Comparison of ENCODE assay signal across 14 cellular contexts in the genomic region with DNA sequence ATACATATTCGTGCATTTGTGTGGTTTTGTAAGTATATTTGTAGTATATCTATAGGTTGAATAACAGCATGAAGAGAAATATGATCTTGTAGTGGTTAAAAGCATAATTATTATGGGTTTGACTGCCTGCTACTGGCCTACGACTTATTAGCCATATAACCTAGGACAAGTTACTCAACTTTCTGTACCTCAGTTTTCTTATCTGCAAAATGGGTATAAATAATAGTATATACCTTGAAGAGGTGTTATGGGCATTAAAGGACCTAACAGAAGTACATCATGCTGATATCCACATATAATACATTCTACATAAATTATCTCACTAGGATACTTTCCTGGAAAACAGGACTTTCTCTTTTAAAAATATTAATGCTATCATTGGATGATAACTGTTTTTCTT.
"Had no signal": no experiment of that assay in that cellular context is flagged by ENCODE, and none has a peak within 500 bp of the region (broad histone marks: within the 10 kb centered on the region; RNA-seq: fewer than 3 reads in every experiment).

No MANE protein-coding gene starts in this region.

- ATAC-seq: naive thymus-derived CD8-positive, alpha-beta T cell; pancreas; sciatic nerve; stimulated activated memory B cell treated with anti-CD40 and anti-IgM and Interleukin-4, amounts not matched to agents 10 μg/mL and 1 μg/mL and 100 μg/mL, for 72 hours; WTC11 had no signal

- H3K27me3 ChIP-seq: esophagus squamous epithelium, pancreas, spleen, testis had no signal

- H3K27ac ChIP-seq: pancreas, spleen, testis had no signal

- H3K36me3 Mint-ChIP-seq: naive thymus-derived CD8-positive, alpha-beta T cell; stimulated activated memory B cell treated with anti-CD40 and anti-IgM and Interleukin-4, amounts not matched to agents 10 μg/mL and 1 μg/mL and 100 μg/mL, for 72 hours; type B pancreatic cell; WTC11 had no signal

- FAIRE-seq: pancreas had no signal

- DNase-seq: activated naive CD4-positive, alpha-beta T cell; aorta; effector CD4-positive, alpha-beta T cell; esophagus squamous epithelium; naive thymus-derived CD8-positive, alpha-beta T cell; pancreas; spleen; stimulated activated CD4-positive, alpha-beta T cell treated with anti-CD3 and anti-CD28 coated beads, Interleukin-4, amount 100 ng/mL, for 4 hours; testis had no signal

- H3K4me1 Mint-ChIP-seq: naive thymus-derived CD8-positive, alpha-beta T cell; stimulated activated memory B cell treated with anti-CD40 and anti-IgM and Interleukin-4, amounts not matched to agents 10 μg/mL and 1 μg/mL and 100 μg/mL, for 72 hours had no signal

- H3K4me3 Mint-ChIP-seq: activated CD4-positive, alpha-beta T cell treated with anti-CD3 and anti-CD28 coated beads for 36 hours; naive thymus-derived CD8-positive, alpha-beta T cell; stimulated activated memory B cell treated with anti-CD40 and anti-IgM and Interleukin-4, amounts not matched to agents 10 μg/mL and 1 μg/mL and 100 μg/mL, for 72 hours; type B pancreatic cell; WTC11 had no signal

- H3K4me3 ChIP-seq: esophagus squamous epithelium, pancreas, spleen, testis had no signal

- H3K4me1 ChIP-seq: spleen, testis had no signal

- H3K9me3 Mint-ChIP-seq: naive thymus-derived CD8-positive, alpha-beta T cell; stimulated activated memory B cell treated with anti-CD40 and anti-IgM and Interleukin-4, amounts not matched to agents 10 μg/mL and 1 μg/mL and 100 μg/mL, for 72 hours; type B pancreatic cell; WTC11 had no signal

- H3K36me3 ChIP-seq: esophagus squamous epithelium, pancreas, spleen had no signal

- H3K9me3 ChIP-seq: esophagus squamous epithelium, pancreas, spleen, testis had no signal

- H3K27ac Mint-ChIP-seq: naive thymus-derived CD8-positive, alpha-beta T cell; stimulated activated memory B cell treated with anti-CD40 and anti-IgM and Interleukin-4, amounts not matched to agents 10 μg/mL and 1 μg/mL and 100 μg/mL, for 72 hours; type B pancreatic cell; WTC11 had no signal
